In genomic region chr1:177779325-177779965, GRCh38 we compare ENCODE assay signal across 11 cellular contexts.
A peak's percentile ranks its signal among the peaks of the same experiment; 100 is the strongest.
DNase-seq lines count a peak whose midpoint lies in the region; ATAC-seq and TF ChIP-seq lines count a peak whose summit lies in the region.
"Had no signal": no experiment of that assay in that cellular context is flagged by ENCODE, and none has a peak within 500 bp of the region (broad histone marks: within the 10 kb centered on the region; RNA-seq: fewer than 3 reads in every experiment).

No MANE protein-coding gene starts in this region.

- no peak overlapping the region for H2BK5ac ChIP-seq in mesendoderm (ENCODE audit: low read length)

- H3K4me2 ChIP-seq in mesendoderm (ENCODE audit: low read length) = no peak overlapping the region
- H3K4me2 ChIP-seq: SK-N-SH had no signal

- H3K4me3 ChIP-seq in mesendoderm (ENCODE audit: low read length) (no peak overlapping the region), skeletal muscle cell (ENCODE audit: low read depth, low read length) (no peak overlapping the region)
- H3K4me3 ChIP-seq: HAP-1 had no signal

- H3K79me2 ChIP-seq in mesendoderm (ENCODE audit: control insufficient read depth, insufficient read depth, low read length) = no peaks in the 10 kb centered on the region

- H3K4me1 ChIP-seq in mesendoderm (ENCODE audit: control insufficient read depth, low read depth, low read length) = no peaks in the 10 kb centered on the region
- H3K4me1 ChIP-seq: HAP-1 had no signal

- DNase-seq in LHCN-M2 (ENCODE audit: low read depth) = peak; percentile 94
- peak; percentile 10 for DNase-seq in mesendoderm
- DNase-seq in skeletal muscle cell (ENCODE audit: low read depth) = peak; percentile 31
- DNase-seq in DMS153 (lab: John Stamatoyannopoulos, UW) = no peak
- no peak for DNase-seq in activated naive CD4-positive, alpha-beta T cell treated with Interleukin-2 at 50 U/mL for 16 hours
- DNase-seq: NCI-H2171 had no signal

- H3K27me3 Mint-ChIP-seq in brain = no peaks in the 10 kb centered on the region

- no CpG with 5 or more reads among the region's 7 CpGs for WGBS in mesendoderm (ENCODE audit: extremely low coverage, insufficient coverage, low lambda C conversion rate)

- H3K36me3 Mint-ChIP-seq in brain = no peaks in the 10 kb centered on the region
- H3K36me3 Mint-ChIP-seq: CD14-positive monocyte had no signal

- H3K27ac Mint-ChIP-seq in brain = peak overlapping the region in 4 of 5 experiments; percentile 28 to 92 (median 68)

- no peak overlapping the region for H3K27ac ChIP-seq in mesendoderm (ENCODE audit: low read depth, low read length)

- H3K23ac ChIP-seq in mesendoderm (ENCODE audit: low read length) = no peak overlapping the region

- H3K36me3 ChIP-seq in mesendoderm (ENCODE audit: control insufficient read depth, insufficient read depth, low read length) = no peaks in the 10 kb centered on the region
- H3K36me3 ChIP-seq: HAP-1 had no signal

- no peak for ATAC-seq in HG03520 (IDR thresholded peaks at IDR 0.05; ENCODE audit: unreplicated experiment)

- H3K56ac ChIP-seq in mesendoderm (ENCODE audit: low read length) = no peak overlapping the region

- H3K4ac ChIP-seq in mesendoderm (ENCODE audit: low read depth, low read length) = no peak overlapping the region

- H2BK120ac ChIP-seq in mesendoderm (ENCODE audit: low read depth, low read length) = no peak overlapping the region

- H4K5ac ChIP-seq in mesendoderm (ENCODE audit: low read length) = no peak overlapping the region

- no peak overlapping the region for H3K4me3 Mint-ChIP-seq in brain
- H3K4me3 Mint-ChIP-seq: CD14-positive monocyte had no signal

- no peaks in the 10 kb centered on the region for H3K79me1 ChIP-seq in mesendoderm (ENCODE audit: low read length)

- H3K9ac ChIP-seq in mesendoderm (ENCODE audit: low read length) = no peak overlapping the region
- H3K9ac ChIP-seq: SK-N-SH had no signal

- H2BK15ac ChIP-seq in mesendoderm (replicated peaks; ENCODE audit: low read depth) = no peak overlapping the region

- no peak overlapping the region for H2AK5ac ChIP-seq in mesendoderm (ENCODE audit: low read length)

- TF ChIP-seq CTCF in brain (conservative IDR thresholded peaks at IDR 0.05) = no peak

- H3K27me3 ChIP-seq in mesendoderm (ENCODE audit: insufficient read depth, low read length, poor library complexity) = no peaks in the 10 kb centered on the region

- H4K8ac ChIP-seq in mesendoderm (ENCODE audit: low read depth, low read length) = no peak overlapping the region

- peaks cover 3 to 13% (median 5%) of the 10 kb centered on the region in 5 experiments for H3K9me3 Mint-ChIP-seq in brain

- peaks cover 31% of the 10 kb centered on the region for H3K4me1 Mint-ChIP-seq in brain
- H3K4me1 Mint-ChIP-seq: CD14-positive monocyte had no signal

- peak overlapping the region; percentile 6 for H3K18ac ChIP-seq in mesendoderm (ENCODE audit: low read length)

Comparison
In these comparisons a context has a peak if more than half of its experiments do, and no peak if none do; other contexts are left out.
1. DNase-seq: peak in LHCN-M2 (single experiment), mesendoderm (single experiment) and skeletal muscle cell (single experiment); none in DMS153 (single experiment) and activated naive CD4-positive, alpha-beta T cell treated with Interleukin-2 at 50 U/mL for 16 hours (single experiment).